Comparison of ENCODE assay signal across 2 cellular contexts in genomic region chr21:45589686-45590245, GRCh38.
TF ChIP-seq lines count a peak whose summit lies in the region.

No MANE protein-coding gene starts in this region.

TF ChIP-seq in GM23338, 12 proteins besides CTCF, POLR2A, EP300 and RAD21:
- TF ChIP-seq NANOG (IDR thresholded peaks at IDR 0.05; ENCODE audit: borderline replicate concordance) (no peak), EZH2 (IDR thresholded peaks at IDR 0.05; ENCODE audit: low read depth, unreplicated experiment) (no peak), STAT1 (IDR thresholded peaks at IDR 0.05; ENCODE audit: unreplicated experiment) (no peak), POLR2AphosphoS5 (IDR thresholded peaks at IDR 0.05; ENCODE audit: low read depth) (no peak), CREB1 (CRISPR knock-in tag; IDR thresholded peaks at IDR 0.05; ENCODE audit: low read depth) (no peak), ZNF114 (CRISPR knock-in tag; IDR thresholded peaks at IDR 0.05) (no peak), JUNB (IDR thresholded peaks at IDR 0.05; ENCODE audit: unreplicated experiment) (no peak)

TF ChIP-seq in K562, 482 proteins besides CTCF, POLR2A, EP300 and RAD21:
- no peak for TF ChIP-seq FOSL1 (tag; conservative IDR thresholded peaks at IDR 0.05)
- TF ChIP-seq ZBTB33 (CRISPR knock-in tag; IDR thresholded peaks at IDR 0.05), result no peak
- TF ChIP-seq POLR2AphosphoS2 (IDR thresholded peaks at IDR 0.05; ENCODE audit: low read length), result no peak
- no peak for TF ChIP-seq MAFF (IDR thresholded peaks at IDR 0.05; ENCODE audit: low read length)
- TF ChIP-seq RB1 (IDR thresholded peaks at IDR 0.05; ENCODE audit: low read depth), result no peak
- no peak for TF ChIP-seq JUN (IDR thresholded peaks at IDR 0.05; ENCODE audit: borderline replicate concordance, low read depth, low read length)
- no peak for TF ChIP-seq JUN (CRISPR knock-in tag; IDR thresholded peaks at IDR 0.05; ENCODE audit: borderline replicate concordance)
- TF ChIP-seq FOS (IDR thresholded peaks at IDR 0.05; ENCODE audit: extremely low read depth, insufficient read length), result no peak
- TF ChIP-seq CREB1 (IDR thresholded peaks at IDR 0.05), result no peak
- TF ChIP-seq CREB1 (CRISPR knock-in tag; IDR thresholded peaks at IDR 0.05), result no peak
- TF ChIP-seq KAT8 (IDR thresholded peaks at IDR 0.05; ENCODE audit: low read depth), result no peak
- no peak for TF ChIP-seq ZNF277 (CRISPR knock-in tag; IDR thresholded peaks at IDR 0.05; ENCODE audit: borderline replicate concordance)
- no peak for TF ChIP-seq DACH1 (IDR thresholded peaks at IDR 0.05; ENCODE audit: partially characterized antibody)
- no peak for TF ChIP-seq NELFE (IDR thresholded peaks at IDR 0.05; ENCODE audit: insufficient read depth, insufficient read length)
